ENCODE assay signal across 28 cellular contexts in the genomic region with DNA sequence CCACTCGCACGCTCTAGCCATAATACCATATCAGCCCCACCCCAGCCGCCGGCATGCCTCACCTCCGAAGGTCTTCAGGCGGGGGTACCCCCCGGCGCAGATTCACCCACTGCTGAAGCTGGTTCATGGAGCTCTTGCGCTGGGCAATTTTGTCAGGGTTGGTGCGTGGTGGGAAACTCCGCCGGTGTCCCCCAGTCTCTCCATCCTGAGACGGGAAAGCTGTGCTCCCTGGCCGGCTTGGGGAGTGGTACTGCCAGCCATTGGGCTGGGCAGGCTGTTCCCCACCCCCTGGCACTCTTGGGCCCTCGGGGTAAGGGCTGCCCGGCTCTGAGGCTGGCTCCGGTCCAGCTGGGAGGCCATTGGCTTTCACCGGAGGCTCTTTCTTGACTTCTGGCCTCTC. TPM values are rescaled to one million over a fixed set of nuclear protein-coding genes. Genes with fewer than 3 reads are reported as not detected.
"Had no signal": no experiment of that assay in that cellular context is flagged by ENCODE, and none has a peak within 500 bp of the region (broad histone marks: within the 10 kb centered on the region; RNA-seq: fewer than 3 reads in every experiment).

No MANE protein-coding gene starts in this region.

- DNase-seq: activated B cell treated with CpG ODN at 0.5 μM for 24 hours; activated CD4-positive, alpha-beta T cell treated with anti-CD3 and anti-CD28 coated beads for 48 hours; activated CD4-positive, alpha-beta T cell treated with anti-CD3 and anti-CD28 coated beads, Interleukin-2, amount 50 U/mL, for 1 hour; activated CD4-positive, alpha-beta T cell treated with anti-CD3 and anti-CD28 coated beads, Interleukin-2, amount 50 U/mL, for 48 hours; activated CD8-positive, alpha-beta memory T cell treated with anti-CD3 and anti-CD28 coated beads for 24 hours; activated CD8-positive, alpha-beta T cell treated with anti-CD3 and anti-CD28 coated beads for 36 hours; activated effector memory CD4-positive, alpha-beta T cell treated with Interleukin-2 at 50 U/mL for 16 hours; activated gamma-delta T cell treated with Interleukin-2 at 50 U/mL for 16 hours; activated naive CD4-positive, alpha-beta T cell treated with anti-CD3 and anti-CD28 coated beads, Interleukin-2, amount 50 U/mL, for 16 hours; activated naive CD4-positive, alpha-beta T cell treated with Interleukin-2 at 50 U/mL for 16 hours; activated T-cell treated with anti-CD3 and anti-CD28 coated beads, Interleukin-2, amount 50 U/mL, for 4 hours; amniotic stem cell; brain microvascular endothelial cell; colonic mucosa; effector memory CD4-positive, alpha-beta T cell; endodermal cell; foreskin keratinocyte; gastrocnemius medialis; glutamatergic neuron; heart left ventricle; T-helper 1 cell; T-helper 17 cell; T1000; WERI-Rb-1 had no signal

- H3K4me1 ChIP-seq: colonic mucosa, foreskin keratinocyte had no signal

- H3K27ac ChIP-seq: brain microvascular endothelial cell, colonic mucosa, foreskin keratinocyte, gastrocnemius medialis, heart left ventricle, WERI-Rb-1 had no signal

- H3K4me3 ChIP-seq: colonic mucosa, gastrocnemius medialis, heart left ventricle had no signal

- H3K36me3 ChIP-seq: brain microvascular endothelial cell, gastrocnemius medialis had no signal

- H3K27me3 ChIP-seq: colonic mucosa, foreskin keratinocyte, gastrocnemius medialis, heart left ventricle had no signal

- ATAC-seq: activated CD4-positive, CD25-positive, alpha-beta regulatory T cell treated with anti-CD3 and anti-CD28 coated beads, Interleukin-2, amount 50 U/mL, for 24 hours; activated CD8-positive, alpha-beta T cell treated with anti-CD3 and anti-CD28 coated beads for 36 hours; activated T-cell treated with anti-CD3 and anti-CD28 coated beads, Interleukin-2, amount 50 U/mL, for 4 hours; activated T-helper 17 cell treated with anti-CD3 and anti-CD28 coated beads, Interleukin-2, amount 50 U/mL, for 72 hours; esophagus mucosa; foreskin keratinocyte; gastrocnemius medialis; T-helper 17 cell had no signal

- H3K9me3 ChIP-seq: colonic mucosa, gastrocnemius medialis, heart left ventricle had no signal

RNA-seq across cellular contexts. Expression of a gene that starts 45.4 kb away (rescaled TPM):
- total RNA-seq: activated B cell treated with CpG ODN at 0.5 μM for 24 hours; activated CD8-positive, alpha-beta T cell treated with anti-CD3 and anti-CD28 coated beads for 36 hours; activated T-cell treated with anti-CD3 and anti-CD28 coated beads, Interleukin-2, amount 50 U/mL, for 4 hours; chondrocyte; esophagus mucosa had no signal
